24 cellular contexts compared by ENCODE assay signal in genomic region chr4:30630431-30630830, GRCh38.
"Had no signal": no experiment of that assay in that cellular context is flagged by ENCODE, and none has a peak within 500 bp of the region (broad histone marks: within the 10 kb centered on the region; RNA-seq: fewer than 3 reads in every experiment).

No MANE protein-coding gene starts in this region.

- H3K36me3 ChIP-seq: WERI-Rb-1 had no signal

- H3K27ac ChIP-seq: WERI-Rb-1 had no signal

- ATAC-seq: activated CD4-positive, alpha-beta T cell treated with anti-CD3 and anti-CD28 coated beads for 36 hours; activated T-helper 17 cell treated with anti-CD3 and anti-CD28 coated beads, Interleukin-2, amount 50 U/mL, for 72 hours; T-cell had no signal

- DNase-seq: activated CD4-positive, alpha-beta memory T cell treated with anti-CD3 and anti-CD28 coated beads, Interleukin-2, amount 10 ng/mL, durations not matched to agents 7 days and 5 days; activated CD4-positive, alpha-beta T cell treated with anti-CD3 and anti-CD28 coated beads for 36 hours; activated CD4-positive, alpha-beta T cell treated with anti-CD3 and anti-CD28 coated beads, Interleukin-2, amount 50 U/mL, for 1 hour; activated gamma-delta T cell; activated naive CD4-positive, alpha-beta T cell treated with anti-CD3 and anti-CD28 coated beads, Interleukin-2, amount 10 ng/mL, durations not matched to agents 7 days and 5 days; activated naive CD8-positive, alpha-beta T cell treated with anti-CD3 and anti-CD28 coated beads for 36 hours; activated T-cell treated with anti-CD3 and anti-CD28 coated beads for 4 hours; activated T-cell treated with anti-CD3 and anti-CD28 coated beads, Interleukin-2, amount 50 U/mL, for 48 hours; cerebellar nuclear complex; KG1; NCI-H1092; NCI-H1417; NCI-H1930; NCI-H2107; NCI-H2227 treated with DMSO at 0.1 percent for 48 hours; NCI-H446 treated with DMSO at 0.1 percent for 48 hours; NCI-H524 treated with DMSO at 0.1 percent for 48 hours; NCI-H82; NK-92 treated with Interleukin-12 subunit alpha and Interleukin-12 subunit beta, amount 100 ng/mL, for 24 hours; OCI-M1; SHP77 treated with DMSO at 0.1 percent for 48 hours; T-cell; WERI-Rb-1 had no signal
